In the genomic region with DNA sequence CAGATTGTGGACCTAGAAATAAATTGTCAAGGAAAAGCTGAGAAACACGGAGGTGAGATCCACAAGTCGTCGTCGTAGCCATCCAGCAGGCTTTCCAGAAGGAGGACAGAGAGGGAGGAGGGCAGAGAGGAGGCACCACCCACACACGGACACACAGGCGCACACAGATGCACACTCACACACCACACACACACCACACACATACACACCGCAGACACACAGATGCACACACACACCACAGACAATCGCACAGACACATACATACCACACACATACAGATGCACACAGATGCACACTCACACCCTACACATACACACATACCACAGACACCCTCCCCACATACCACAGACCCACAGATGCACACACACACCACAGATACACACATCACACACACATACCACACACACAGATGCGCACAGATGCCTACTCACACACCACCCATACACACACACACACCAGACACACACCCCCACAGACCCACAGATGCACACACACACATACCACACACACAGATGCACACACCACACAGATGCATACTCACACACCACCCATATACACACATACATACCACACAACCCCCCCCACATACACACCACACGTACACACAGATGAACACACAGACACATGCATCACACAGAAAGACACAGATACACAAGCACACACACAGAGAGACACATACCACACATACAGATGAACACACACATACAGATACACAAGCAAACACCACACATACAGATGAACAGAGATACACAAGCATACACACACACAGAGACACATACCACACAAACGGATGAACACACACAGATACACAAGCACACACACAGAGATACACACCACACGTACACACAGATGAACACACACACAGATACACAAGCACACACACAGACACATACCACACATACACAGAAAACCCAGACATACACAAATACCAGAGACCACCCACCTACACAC, we compare ENCODE assay signal across 1 cellular context.
TF ChIP-seq lines count a peak whose summit lies in the region.

No MANE protein-coding gene starts in this region.

TF ChIP-seq in HEK293, 187 proteins besides CTCF, POLR2A, EP300 and RAD21 (continued from another document):
- TF ChIP-seq, protein P1, sequence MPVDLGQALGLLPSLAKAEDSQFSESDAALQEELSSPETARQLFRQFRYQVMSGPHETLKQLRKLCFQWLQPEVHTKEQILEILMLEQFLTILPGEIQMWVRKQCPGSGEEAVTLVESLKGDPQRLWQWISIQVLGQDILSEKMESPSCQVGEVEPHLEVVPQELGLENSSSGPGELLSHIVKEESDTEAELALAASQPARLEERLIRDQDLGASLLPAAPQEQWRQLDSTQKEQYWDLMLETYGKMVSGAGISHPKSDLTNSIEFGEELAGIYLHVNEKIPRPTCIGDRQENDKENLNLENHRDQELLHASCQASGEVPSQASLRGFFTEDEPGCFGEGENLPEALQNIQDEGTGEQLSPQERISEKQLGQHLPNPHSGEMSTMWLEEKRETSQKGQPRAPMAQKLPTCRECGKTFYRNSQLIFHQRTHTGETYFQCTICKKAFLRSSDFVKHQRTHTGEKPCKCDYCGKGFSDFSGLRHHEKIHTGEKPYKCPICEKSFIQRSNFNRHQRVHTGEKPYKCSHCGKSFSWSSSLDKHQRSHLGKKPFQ (tag by site-specific recombination; IDR thresholded peaks at IDR 0.05), result peak; percentile 73; the same call in 1 of the 2 replicates
- TF ChIP-seq, protein P2, sequence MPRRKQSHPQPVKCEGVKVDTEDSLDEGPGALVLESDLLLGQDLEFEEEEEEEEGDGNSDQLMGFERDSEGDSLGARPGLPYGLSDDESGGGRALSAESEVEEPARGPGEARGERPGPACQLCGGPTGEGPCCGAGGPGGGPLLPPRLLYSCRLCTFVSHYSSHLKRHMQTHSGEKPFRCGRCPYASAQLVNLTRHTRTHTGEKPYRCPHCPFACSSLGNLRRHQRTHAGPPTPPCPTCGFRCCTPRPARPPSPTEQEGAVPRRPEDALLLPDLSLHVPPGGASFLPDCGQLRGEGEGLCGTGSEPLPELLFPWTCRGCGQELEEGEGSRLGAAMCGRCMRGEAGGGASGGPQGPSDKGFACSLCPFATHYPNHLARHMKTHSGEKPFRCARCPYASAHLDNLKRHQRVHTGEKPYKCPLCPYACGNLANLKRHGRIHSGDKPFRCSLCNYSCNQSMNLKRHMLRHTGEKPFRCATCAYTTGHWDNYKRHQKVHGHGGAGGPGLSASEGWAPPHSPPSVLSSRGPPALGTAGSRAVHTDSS (tag by site-specific recombination; IDR thresholded peaks at IDR 0.05), result no peak
- TF ChIP-seq ZNF2 (tag by site-specific recombination; IDR thresholded peaks at IDR 0.05), result peak; percentile 15; the same call in 1 of the 2 replicates
- TF ChIP-seq ZNF670 (tag by site-specific recombination; IDR thresholded peaks at IDR 0.05; ENCODE audit: low read depth), result peak; percentile 46; the same call in 1 of the 2 replicates
- TF ChIP-seq, protein P3, sequence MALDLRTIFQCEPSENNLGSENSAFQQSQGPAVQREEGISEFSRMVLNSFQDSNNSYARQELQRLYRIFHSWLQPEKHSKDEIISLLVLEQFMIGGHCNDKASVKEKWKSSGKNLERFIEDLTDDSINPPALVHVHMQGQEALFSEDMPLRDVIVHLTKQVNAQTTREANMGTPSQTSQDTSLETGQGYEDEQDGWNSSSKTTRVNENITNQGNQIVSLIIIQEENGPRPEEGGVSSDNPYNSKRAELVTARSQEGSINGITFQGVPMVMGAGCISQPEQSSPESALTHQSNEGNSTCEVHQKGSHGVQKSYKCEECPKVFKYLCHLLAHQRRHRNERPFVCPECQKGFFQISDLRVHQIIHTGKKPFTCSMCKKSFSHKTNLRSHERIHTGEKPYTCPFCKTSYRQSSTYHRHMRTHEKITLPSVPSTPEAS (tag by site-specific recombination; IDR thresholded peaks at IDR 0.05), result peak; percentile 51
- TF ChIP-seq ZNF521 (tag by site-specific recombination; IDR thresholded peaks at IDR 0.05), result peak; percentile 29; the same call in 1 of the 2 replicates
- TF ChIP-seq ZNF146 (tag by site-specific recombination; IDR thresholded peaks at IDR 0.05), result peak; percentile 43
